In the genomic region with DNA sequence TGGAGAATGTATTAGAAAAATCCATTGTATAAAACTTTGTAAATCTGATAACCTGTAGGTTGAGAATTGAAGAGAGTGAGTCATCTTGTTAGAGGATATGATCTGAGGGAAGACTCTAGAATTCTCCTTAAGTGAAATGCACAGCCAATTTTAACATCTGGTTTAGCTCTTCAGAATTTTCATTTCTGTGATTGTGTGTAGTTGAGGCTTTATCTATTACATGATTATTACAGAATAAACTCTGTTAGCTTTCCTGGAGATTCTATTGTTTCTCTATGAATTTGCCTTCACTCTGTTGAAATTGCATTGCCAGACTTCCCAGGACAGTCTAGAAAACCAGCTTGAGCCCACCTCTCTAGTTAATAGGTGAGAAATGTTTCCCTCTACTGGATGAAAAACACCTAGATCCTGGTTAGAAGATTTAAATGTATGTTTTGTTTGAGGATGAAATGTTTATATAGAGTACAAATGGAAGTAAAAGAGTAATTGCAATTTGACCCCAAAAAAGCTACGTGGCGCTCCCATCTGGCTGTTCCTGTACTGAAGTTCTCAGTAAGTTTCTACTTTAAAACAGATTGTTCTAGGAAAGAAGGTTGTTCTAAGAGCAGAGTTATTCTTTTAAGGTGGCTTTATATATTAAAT, we compare ENCODE assay signal across 8 cellular contexts. TPM values are rescaled to one million over a fixed set of nuclear protein-coding genes. Genes with fewer than 3 reads are reported as not detected.
DNase-seq lines count a peak whose midpoint lies in the region; ATAC-seq and TF ChIP-seq lines count a peak whose summit lies in the region.

No MANE protein-coding gene starts in this region.

- H3K27me3 ChIP-seq in PC-9 (ENCODE audit: insufficient read depth, low read depth) = no peaks in the 10 kb centered on the region

- no peaks in the 10 kb centered on the region for H3K9me2 ChIP-seq in PC-9 (ENCODE audit: insufficient read depth)

- peaks cover 90% of the 10 kb centered on the region for H3K79me2 ChIP-seq in PC-9 (ENCODE audit: low read depth)

- peaks cover 8% of the 10 kb centered on the region for H3K36me3 ChIP-seq in PC-9 (ENCODE audit: low read depth)

- H3K36me3 Mint-ChIP-seq in effector memory CD8-positive, alpha-beta T cell (ENCODE audit: insufficient read depth) = peaks cover 19% of the 10 kb centered on the region
- H3K36me3 Mint-ChIP-seq in osteocyte (ENCODE audit: unreplicated experiment) = no peaks in the 10 kb centered on the region

- BruUV-seq in PC-9 (replicated peaks; lab: Mats Ljungman, UMichigan) = no TSS peak

- H3K4me3 Mint-ChIP-seq in effector memory CD8-positive, alpha-beta T cell = peak overlapping the region; percentile 94 to 98
- H3K4me3 Mint-ChIP-seq in osteocyte (ENCODE audit: unreplicated experiment) = peak overlapping the region; percentile 100

- no peak for ATAC-seq in effector memory CD8-positive, alpha-beta T cell (replicated peaks)
- no peak for ATAC-seq in HG02840 (IDR thresholded peaks at IDR 0.05; ENCODE audit: low FRiP score, unreplicated experiment)

- TF ChIP-seq CTCF in 22Rv1 (IDR thresholded peaks at IDR 0.05) (peak; percentile 38; the same call in 1 of the 2 replicates), GM12864 (IDR thresholded peaks at IDR 0.05; ENCODE audit: low read depth, low read length, missing control alignments) (no peak), PC-9 (conservative IDR thresholded peaks at IDR 0.05) (peak; percentile 65), osteocyte (IDR thresholded peaks at IDR 0.05) (peak; percentile 59)

- peaks cover 53% of the 10 kb centered on the region for H4K20me1 ChIP-seq in PC-9 (ENCODE audit: insufficient read depth)

- POLR2A ChIA-PET in PC-9 (lab: Charles Lee; ENCODE audit: unreplicated experiment) = interaction anchor here (0.5 to 0.7 kb wide), 3 partner anchors 300 to 886 kb away, joined by 4 read pairs; no protein-coding TSS in a partner anchor

- no peaks in the 10 kb centered on the region for H3K9me3 Mint-ChIP-seq in effector memory CD8-positive, alpha-beta T cell
- H3K9me3 Mint-ChIP-seq in osteocyte (ENCODE audit: unreplicated experiment) = no peaks in the 10 kb centered on the region

- H3F3A ChIP-seq in PC-9 (ENCODE audit: insufficient read depth, low read depth) = peaks cover 18% of the 10 kb centered on the region

- no peaks in the 10 kb centered on the region for H3K27me3 Mint-ChIP-seq in effector memory CD8-positive, alpha-beta T cell
- no peaks in the 10 kb centered on the region for H3K27me3 Mint-ChIP-seq in osteocyte (ENCODE audit: unreplicated experiment)

- H3K4me3 ChIP-seq in GM12864 (ENCODE audit: low read depth, low read length) (peak overlapping the region; percentile 64), PC-9 (peak overlapping the region; percentile 86)

- DNase-seq in GM12864 (ENCODE audit: low read depth) = no peak
- DNase-seq in PC-9 = peak in 1 of 2 experiments; percentile 48
- DNase-seq in effector memory CD8-positive, alpha-beta T cell = no peak
- DNase-seq in osteocyte (ENCODE audit: extremely low spot score, unreplicated experiment) = no peak
- no peak for DNase-seq in NCI-H226
- DNase-seq in GDM1 (lab: John Stamatoyannopoulos, UW) = no peak

- H3K9me3 ChIP-seq in PC-9 (ENCODE audit: insufficient read depth, low read depth) = no peaks in the 10 kb centered on the region

- peaks cover 35 to 59% of the 10 kb centered on the region in 2 donors for H3K4me1 Mint-ChIP-seq in effector memory CD8-positive, alpha-beta T cell (ENCODE audit: low read depth in 2 of 2)
- peaks cover 51% of the 10 kb centered on the region for H3K4me1 Mint-ChIP-seq in osteocyte (ENCODE audit: unreplicated experiment)

- CTCF ChIA-PET in PC-9 (lab: Charles Lee) = interaction anchor here (1.8 kb wide), 1 partner anchor 393 kb away, joined by 7 read pairs; no protein-coding TSS in a partner anchor

- peak overlapping the region; percentile 80 for H3K4me2 ChIP-seq in PC-9

- no peak overlapping the region for H3K27ac ChIP-seq in 22Rv1
- H3K27ac ChIP-seq in PC-9 = peak overlapping the region; percentile 41

- intact Hi-C loops in PC-9 (cut with micrococcal nuclease; ENCODE audit: unreplicated experiment) = loop anchor here (1.0 kb wide), 2 partner anchors 355 to 390 kb away; no protein-coding TSS in a partner anchor

- H3K27ac Mint-ChIP-seq in effector memory CD8-positive, alpha-beta T cell = peak overlapping the region; percentile 92 to 95
- peak overlapping the region; percentile 99 for H3K27ac Mint-ChIP-seq in osteocyte (ENCODE audit: unreplicated experiment)

- peaks cover 27% of the 10 kb centered on the region for H3K4me1 ChIP-seq in PC-9 (replicated peaks; ENCODE audit: insufficient read depth)

- H2AFZ ChIP-seq in PC-9 = no peak overlapping the region

RNA-seq across cellular contexts. Expression of gene NUDT4, which starts 2.9 kb away (rescaled TPM):
- 38.7 and 51.0 TPM in 2 replicates for total RNA-seq in PC-9 (2021)
- 44.0 and 49.7 TPM in 2 replicates for total RNA-seq in osteocyte
